Comparison of ENCODE assay signal across 12 cellular contexts in genomic region chr2:42796427-42797248, GRCh38. TPM values are rescaled to one million over a fixed set of nuclear protein-coding genes. Genes with fewer than 3 reads are reported as not detected.
DNase-seq lines count a peak whose midpoint lies in the region; ATAC-seq, FAIRE-seq and TF ChIP-seq lines count a peak whose summit lies in the region.
"Had no signal": no experiment of that assay in that cellular context is flagged by ENCODE, and none has a peak within 500 bp of the region (broad histone marks: within the 10 kb centered on the region; RNA-seq: fewer than 3 reads in every experiment).

No MANE protein-coding gene starts in this region.

- H3K9me2 ChIP-seq in DOHH2 (replicated peaks; ENCODE audit: control insufficient read depth, low read length): no peaks in the 10 kb centered on the region

- no peaks in the 10 kb centered on the region for H3K36me3 ChIP-seq in DOHH2 (ENCODE audit: control insufficient read depth, low read length)
- H3K36me3 ChIP-seq: thyroid gland had no signal

- H3K27me3 ChIP-seq in DOHH2 (ENCODE audit: control insufficient read depth, low read length): peaks cover 25% of the 10 kb centered on the region
- H3K27me3 ChIP-seq: thyroid gland had no signal

- peak overlapping the region; percentile 55 for H3K4me2 ChIP-seq in DOHH2 (ENCODE audit: low read length)

- H4K20me1 ChIP-seq in DOHH2 (ENCODE audit: control insufficient read depth, insufficient read depth, low read depth, low read length): no peaks in the 10 kb centered on the region

- peak overlapping the region; percentile 55 for H3K27ac ChIP-seq in DOHH2 (ENCODE audit: low read depth, low read length)
- peak overlapping the region; percentile 66 to 70 for H3K27ac ChIP-seq in coronary artery
- H3K27ac ChIP-seq: thyroid gland had no signal

- peaks cover 48% of the 10 kb centered on the region for H3K4me1 ChIP-seq in DOHH2 (ENCODE audit: control insufficient read depth, low read length)

- no peak for TF ChIP-seq CTCF in DOHH2 (IDR thresholded peaks at IDR 0.05; ENCODE audit: low read depth, low read length, poor library complexity, severe bottlenecking)
- TF ChIP-seq CTCF in coronary artery (IDR thresholded peaks at IDR 0.05): no peak

- DNase-seq in GM19239 (ENCODE audit: insufficient read length, low spot score) (no peak), coronary artery (ENCODE audit: low spot score) (no peak), retina (no peak), SK-N-DZ (ENCODE audit: low spot score) (no peak), DMS 273 (lab: John Stamatoyannopoulos, UW; ENCODE audit: unreplicated experiment) (no peak), CD1c-positive myeloid dendritic cell (ENCODE audit: extremely low spot score) (no peak)
- DNase-seq: central memory CD4-positive, alpha-beta T cell; naive thymus-derived CD4-positive, alpha-beta T cell; Right ventricle myocardium superior; thyroid gland had no signal

- H3K4me3 ChIP-seq in DOHH2 (ENCODE audit: low read length): peak overlapping the region; percentile 44
- no peak overlapping the region for H3K4me3 ChIP-seq in coronary artery
- H3K4me3 ChIP-seq: thyroid gland had no signal

- no peaks in the 10 kb centered on the region for H3K79me2 ChIP-seq in DOHH2 (ENCODE audit: control insufficient read depth, low read length)

- H3K9me3 ChIP-seq in DOHH2 (ENCODE audit: control insufficient read depth, insufficient read depth, low read length): no peaks in the 10 kb centered on the region
- H3K9me3 ChIP-seq: thyroid gland had no signal

- FAIRE-seq in GM19239 (lab: Jason Lieb, UNC): peak; percentile 77

- peaks cover 3% of the 10 kb centered on the region; the same call in 1 of the 2 replicates for H3F3A ChIP-seq in DOHH2 (ENCODE audit: control insufficient read depth, insufficient read depth)

- ATAC-seq in HG03097 (IDR thresholded peaks at IDR 0.05; ENCODE audit: low FRiP score, unreplicated experiment): peak; percentile 36
- ATAC-seq: naive thymus-derived CD4-positive, alpha-beta T cell had no signal

RNA-seq across cellular contexts. Expression of gene HAAO, which starts 4.3 kb away (rescaled TPM):
- polyA plus RNA-seq in SK-N-DZ (2014; cell fraction: cytosol; rRNA removed): not detected in 2 replicates
- not detected in 2 replicates for polyA plus RNA-seq in SK-N-DZ (2014; cell fraction: nucleus; rRNA removed)

RNA-seq across cellular contexts. Expression of gene OXER1, which starts 32.7 kb away (rescaled TPM):
- not detected in 2 replicates for polyA plus RNA-seq in SK-N-DZ (2014; cell fraction: cytosol; rRNA removed)
- not detected in 2 replicates for polyA plus RNA-seq in SK-N-DZ (2014; cell fraction: nucleus; rRNA removed)
